8 cellular contexts compared by ENCODE assay signal in genomic region chr10:35089641-35090161, GRCh38. TPM values are rescaled to one million over a fixed set of nuclear protein-coding genes. Genes with fewer than 3 reads are reported as not detected.
A peak's percentile ranks its signal among the peaks of the same experiment; 100 is the strongest.
DNase-seq lines count a peak whose midpoint lies in the region; ATAC-seq, FAIRE-seq and TF ChIP-seq lines count a peak whose summit lies in the region.

No MANE protein-coding gene starts in this region.

- H3K4me3 Mint-ChIP-seq in stimulated activated naive CD8-positive, alpha-beta T cell treated with anti-CD3 and anti-CD28 coated beads, Interleukin-15, Interleukin-2, amounts not matched to agents 100 ng/mL and 50 ng/mL, for 24 hours = peak overlapping the region; percentile 94

- peaks cover 9% of the 10 kb centered on the region for H3K36me3 Mint-ChIP-seq in stimulated activated naive CD8-positive, alpha-beta T cell treated with anti-CD3 and anti-CD28 coated beads, Interleukin-15, Interleukin-2, amounts not matched to agents 100 ng/mL and 50 ng/mL, for 24 hours (ENCODE audit: low read depth)

- H3K4me3 ChIP-seq in OCI-LY1 (ENCODE audit: low read depth, low read length, poor library complexity, severe bottlenecking) (peak overlapping the region; percentile 79), bronchial epithelial cell (ENCODE audit: low read depth, low read length) (peak overlapping the region; percentile 83), kidney epithelial cell (ENCODE audit: low read depth, low read length) (peak overlapping the region; percentile 95), stomach smooth muscle (ENCODE audit: low read length in 2 of 2) (peak overlapping the region; percentile 94 to 98)

- H3K9ac ChIP-seq in OCI-LY1 (ENCODE audit: low read length) = peak overlapping the region; percentile 95
- H3K9ac ChIP-seq in stomach smooth muscle (ENCODE audit: low read length in 2 of 2) = peak overlapping the region; percentile 58 to 80

- H3K27me3 ChIP-seq in OCI-LY1 (ENCODE audit: insufficient read depth, low read length) (no peaks in the 10 kb centered on the region), bronchial epithelial cell (ENCODE audit: control insufficient read depth, insufficient read depth, low read length) (no peaks in the 10 kb centered on the region), kidney epithelial cell (ENCODE audit: control insufficient read depth, insufficient read depth, low read length) (no peaks in the 10 kb centered on the region), stomach smooth muscle (ENCODE audit: control insufficient read depth in 1 of 2, insufficient read depth in 2 of 2, low read length in 2 of 2) (no peaks in the 10 kb centered on the region)

- H3K27ac Mint-ChIP-seq in stimulated activated naive CD8-positive, alpha-beta T cell treated with anti-CD3 and anti-CD28 coated beads, Interleukin-15, Interleukin-2, amounts not matched to agents 100 ng/mL and 50 ng/mL, for 24 hours = peak overlapping the region; percentile 85

- H2AFZ ChIP-seq in OCI-LY1 (ENCODE audit: low read length) = no peak overlapping the region

- no peaks in the 10 kb centered on the region for H3F3A ChIP-seq in OCI-LY1 (ENCODE audit: insufficient read depth, low read length)

- peak overlapping the region; percentile 89 for H3K4me2 ChIP-seq in OCI-LY1 (ENCODE audit: low read length)

- DNase-seq in stimulated activated naive CD8-positive, alpha-beta T cell treated with anti-CD3 and anti-CD28 coated beads, Interleukin-15, Interleukin-2, amounts not matched to agents 100 U/mL and 50 U/mL, for 24 hours = no peak
- peak; percentile 8 for DNase-seq in bronchial epithelial cell (ENCODE audit: low read depth)
- no peak for DNase-seq in kidney epithelial cell (ENCODE audit: low read depth)
- DNase-seq in T-helper 9 cell = no peak

- H3K9me3 ChIP-seq in OCI-LY1 (ENCODE audit: low read length) = 0 out of 2 replicates have a peak, but pooled peaks cover 3% of the 10 kb centered on the region
- no peaks in the 10 kb centered on the region for H3K9me3 ChIP-seq in stomach smooth muscle (ENCODE audit: control insufficient read depth in 2 of 2, low read length in 2 of 2)

- H3K9me3 Mint-ChIP-seq in stimulated activated naive CD8-positive, alpha-beta T cell treated with anti-CD3 and anti-CD28 coated beads, Interleukin-15, Interleukin-2, amounts not matched to agents 100 ng/mL and 50 ng/mL, for 24 hours = no peaks in the 10 kb centered on the region

- H3K9me2 ChIP-seq in OCI-LY1 (ENCODE audit: low read depth, low read length) = no peaks in the 10 kb centered on the region

- no peaks in the 10 kb centered on the region for H3K36me3 ChIP-seq in OCI-LY1 (ENCODE audit: insufficient read depth, low read length)
- H3K36me3 ChIP-seq in bronchial epithelial cell (ENCODE audit: control insufficient read depth, insufficient read depth, low read length) = no peaks in the 10 kb centered on the region
- H3K36me3 ChIP-seq in kidney epithelial cell (ENCODE audit: control insufficient read depth, insufficient read depth, low read length) = no peaks in the 10 kb centered on the region
- no peaks in the 10 kb centered on the region for H3K36me3 ChIP-seq in stomach smooth muscle (ENCODE audit: control insufficient read depth in 2 of 2, insufficient read depth in 2 of 2, low read length in 2 of 2)

- H3K27me3 Mint-ChIP-seq in stimulated activated naive CD8-positive, alpha-beta T cell treated with anti-CD3 and anti-CD28 coated beads, Interleukin-15, Interleukin-2, amounts not matched to agents 100 ng/mL and 50 ng/mL, for 24 hours = peaks cover 2% of the 10 kb centered on the region

- H3K4me1 ChIP-seq in OCI-LY1 (ENCODE audit: insufficient read depth, low read length, severe bottlenecking) = peaks cover 19% of the 10 kb centered on the region
- H3K4me1 ChIP-seq in stomach smooth muscle (ENCODE audit: control insufficient read depth, insufficient read depth, low read length) = peaks cover 22% of the 10 kb centered on the region

- H3K4me1 Mint-ChIP-seq in stimulated activated naive CD8-positive, alpha-beta T cell treated with anti-CD3 and anti-CD28 coated beads, Interleukin-15, Interleukin-2, amounts not matched to agents 100 ng/mL and 50 ng/mL, for 24 hours (ENCODE audit: low read depth) = peaks cover 51% of the 10 kb centered on the region

- no peak for FAIRE-seq in bronchial epithelial cell (lab: Jason Lieb, UNC)

- ATAC-seq in stimulated activated naive CD8-positive, alpha-beta T cell treated with anti-CD3 and anti-CD28 coated beads, Interleukin-15, Interleukin-2, amounts not matched to agents 100 U/mL and 50 U/mL, for 24 hours = no peak
- ATAC-seq in HG02623 (IDR thresholded peaks at IDR 0.05; ENCODE audit: unreplicated experiment) = peak; percentile 35

- no peak for TF ChIP-seq CTCF in OCI-LY1 (IDR thresholded peaks at IDR 0.05; ENCODE audit: low read length)
- no peak for TF ChIP-seq CTCF in bronchial epithelial cell (IDR thresholded peaks at IDR 0.05; ENCODE audit: insufficient read depth, low read length, severe bottlenecking)
- no peak for TF ChIP-seq CTCF in kidney epithelial cell (IDR thresholded peaks at IDR 0.05; ENCODE audit: insufficient read depth, low read length, poor library complexity, severe bottlenecking)

- H3K79me2 ChIP-seq in OCI-LY1 (ENCODE audit: insufficient read depth, low read length) = peaks cover 41% of the 10 kb centered on the region

- no peaks in the 10 kb centered on the region for H4K20me1 ChIP-seq in OCI-LY1 (ENCODE audit: insufficient read depth, low read length)

- H3K27ac ChIP-seq in OCI-LY1 (ENCODE audit: low read depth, low read length, poor library complexity, severe bottlenecking) (no peak overlapping the region), stomach smooth muscle (ENCODE audit: low read length) (peak overlapping the region; percentile 11)

RNA-seq across cellular contexts. Expression of gene CUL2, which starts 0.4 kb away (rescaled TPM):
- total RNA-seq in bronchial epithelial cell (21.3 and 23.4 TPM in 2 replicates), kidney epithelial cell (24.9 and 33.8 TPM in 2 replicates)

RNA-seq across cellular contexts. Expression of gene CREM, which starts 36.9 kb away (rescaled TPM):
- total RNA-seq in bronchial epithelial cell = 23.7 and 30.1 TPM in 2 replicates
- 39.4 and 46.3 TPM in 2 replicates for total RNA-seq in kidney epithelial cell
